ENCODE assay signal across 2 cellular contexts in the genomic region with DNA sequence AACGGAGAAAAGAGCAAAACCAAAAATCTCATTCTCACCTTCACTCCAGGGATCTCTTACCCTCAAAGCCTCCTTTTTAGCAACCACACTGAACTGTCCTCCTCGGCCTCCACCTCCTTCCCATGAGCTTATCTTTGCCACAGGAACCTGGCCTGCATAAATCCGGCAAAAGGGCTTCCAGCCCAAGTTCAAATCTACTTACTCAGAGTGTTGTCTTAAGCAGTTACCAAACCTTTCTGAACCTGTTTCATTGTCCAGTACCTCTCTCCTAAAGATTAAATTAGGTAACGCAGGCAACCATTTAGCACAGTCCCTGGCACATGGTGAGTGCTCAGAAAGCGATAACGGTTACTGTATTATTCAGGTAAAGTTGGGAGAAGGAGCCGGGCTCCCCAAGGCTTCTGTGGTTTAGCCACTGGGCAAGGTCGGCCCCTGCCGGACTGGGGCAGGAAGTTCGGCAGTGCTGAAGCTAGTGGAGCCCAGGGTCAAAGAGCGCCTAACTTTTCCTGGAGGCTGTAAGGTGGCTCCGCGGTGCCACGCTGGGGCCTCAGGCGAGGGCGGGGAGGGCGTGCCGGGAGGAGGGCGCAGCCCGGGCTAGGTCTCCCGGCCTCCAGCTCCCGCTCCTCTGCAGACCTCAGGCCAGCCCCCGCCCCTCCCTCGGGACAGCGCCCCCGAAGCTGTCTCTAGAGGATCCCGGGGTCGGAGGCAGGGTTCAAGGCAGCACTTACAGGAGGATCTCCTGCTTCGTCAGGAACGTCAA.
TF ChIP-seq lines count a peak whose summit lies in the region.

No MANE protein-coding gene starts in this region.

TF ChIP-seq in Ishikawa, 13 proteins besides CTCF, POLR2A, EP300 and RAD21:
- TF ChIP-seq, protein P1, sequence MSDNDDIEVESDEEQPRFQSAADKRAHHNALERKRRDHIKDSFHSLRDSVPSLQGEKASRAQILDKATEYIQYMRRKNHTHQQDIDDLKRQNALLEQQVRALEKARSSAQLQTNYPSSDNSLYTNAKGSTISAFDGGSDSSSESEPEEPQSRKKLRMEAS (IDR thresholded peaks at IDR 0.05): peak; percentile 77
- no peak for TF ChIP-seq CREB1 (IDR thresholded peaks at IDR 0.05; ENCODE audit: low read depth)
- no peak for TF ChIP-seq EGR1 (IDR thresholded peaks at IDR 0.05)
- TF ChIP-seq, protein P2, sequence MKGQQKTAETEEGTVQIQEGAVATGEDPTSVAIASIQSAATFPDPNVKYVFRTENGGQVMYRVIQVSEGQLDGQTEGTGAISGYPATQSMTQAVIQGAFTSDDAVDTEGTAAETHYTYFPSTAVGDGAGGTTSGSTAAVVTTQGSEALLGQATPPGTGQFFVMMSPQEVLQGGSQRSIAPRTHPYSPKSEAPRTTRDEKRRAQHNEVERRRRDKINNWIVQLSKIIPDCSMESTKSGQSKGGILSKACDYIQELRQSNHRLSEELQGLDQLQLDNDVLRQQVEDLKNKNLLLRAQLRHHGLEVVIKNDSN (IDR thresholded peaks at IDR 0.05): no peak

TF ChIP-seq in HepG2, 621 proteins besides CTCF, POLR2A, EP300 and RAD21 (continues in another document):
- no peak for TF ChIP-seq ZNF432 (CRISPR knock-in tag; IDR thresholded peaks at IDR 0.05; ENCODE audit: borderline replicate concordance)
- TF ChIP-seq ZNF772 (CRISPR knock-in tag; IDR thresholded peaks at IDR 0.05): peak; percentile 78; the same call in 1 of the 2 replicates
- TF ChIP-seq SRSF4 (IDR thresholded peaks at IDR 0.05; ENCODE audit: low read depth, low read length, poor library complexity, severe bottlenecking): no peak
- peak; percentile 79 for TF ChIP-seq ZNF501 (CRISPR knock-in tag; IDR thresholded peaks at IDR 0.05)
- peak; percentile 37; the same call in 1 of the 2 replicates for TF ChIP-seq MYC (CRISPR knock-in tag; IDR thresholded peaks at IDR 0.05; ENCODE audit: borderline replicate concordance)
- TF ChIP-seq SALL2 (CRISPR knock-in tag; IDR thresholded peaks at IDR 0.05): no peak
- TF ChIP-seq, protein P3, sequence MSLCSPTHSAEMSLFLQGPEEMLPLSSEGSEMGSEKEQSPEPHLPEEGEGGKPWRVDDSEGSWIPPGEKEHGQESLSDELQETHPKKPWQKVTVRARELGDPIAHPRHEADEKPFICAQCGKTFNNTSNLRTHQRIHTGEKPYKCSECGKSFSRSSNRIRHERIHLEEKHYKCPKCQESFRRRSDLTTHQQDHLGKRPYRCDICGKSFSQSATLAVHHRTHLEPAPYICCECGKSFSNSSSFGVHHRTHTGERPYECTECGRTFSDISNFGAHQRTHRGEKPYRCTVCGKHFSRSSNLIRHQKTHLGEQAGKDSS (CRISPR knock-in tag; IDR thresholded peaks at IDR 0.05; ENCODE audit: borderline replicate concordance, low read depth): no peak; the same call in 1 of the 2 replicates
- TF ChIP-seq BRD4 (CRISPR knock-in tag; IDR thresholded peaks at IDR 0.05): no peak
- TF ChIP-seq HNRNPH1 (optimal IDR thresholded peaks at IDR 0.05; ENCODE audit: low read depth, low read length): no peak
- peak; percentile 76 for TF ChIP-seq TBX2 (CRISPR knock-in tag; IDR thresholded peaks at IDR 0.05; ENCODE audit: borderline replicate concordance)
- TF ChIP-seq ESRRA (CRISPR knock-in tag; IDR thresholded peaks at IDR 0.05; ENCODE audit: low read depth): 0 out of 2 replicates have a peak, but pooled peaks have one; percentile 39
- no peak for TF ChIP-seq MXI1 (IDR thresholded peaks at IDR 0.05; ENCODE audit: borderline replicate concordance, low read depth, low read length)
- TF ChIP-seq FLYWCH1 (CRISPR knock-in tag; IDR thresholded peaks at IDR 0.05): no peak
- 0 out of 2 replicates have a peak, but pooled peaks have one; percentile 21 for TF ChIP-seq ZSCAN25 (CRISPR knock-in tag; IDR thresholded peaks at IDR 0.05)
- TF ChIP-seq ZNF605 (CRISPR knock-in tag; IDR thresholded peaks at IDR 0.05): peak; percentile 83
- no peak for TF ChIP-seq ZNF777 (CRISPR knock-in tag; IDR thresholded peaks at IDR 0.05)
- TF ChIP-seq ZNF430 (CRISPR knock-in tag; IDR thresholded peaks at IDR 0.05): peak; percentile 42; the same call in 1 of the 2 replicates
- peak; percentile 67 for TF ChIP-seq HDAC2 (CRISPR knock-in tag; IDR thresholded peaks at IDR 0.05)
- TF ChIP-seq ZNF547 (CRISPR knock-in tag; IDR thresholded peaks at IDR 0.05): 0 out of 2 replicates have a peak, but pooled peaks have one; percentile 14
- TF ChIP-seq ZNF33A (CRISPR knock-in tag; IDR thresholded peaks at IDR 0.05; ENCODE audit: borderline replicate concordance): no peak
- TF ChIP-seq YEATS4 (CRISPR knock-in tag; IDR thresholded peaks at IDR 0.05; ENCODE audit: borderline replicate concordance): no peak
- no peak for TF ChIP-seq ISX (CRISPR knock-in tag; conservative IDR thresholded peaks at IDR 0.05)
- 0 out of 2 replicates have a peak, but pooled peaks have one; percentile 7 for TF ChIP-seq FOSL2 (CRISPR knock-in tag; IDR thresholded peaks at IDR 0.05)
- no peak for TF ChIP-seq TBP (CRISPR knock-in tag; IDR thresholded peaks at IDR 0.05)
- TF ChIP-seq, protein P4, sequence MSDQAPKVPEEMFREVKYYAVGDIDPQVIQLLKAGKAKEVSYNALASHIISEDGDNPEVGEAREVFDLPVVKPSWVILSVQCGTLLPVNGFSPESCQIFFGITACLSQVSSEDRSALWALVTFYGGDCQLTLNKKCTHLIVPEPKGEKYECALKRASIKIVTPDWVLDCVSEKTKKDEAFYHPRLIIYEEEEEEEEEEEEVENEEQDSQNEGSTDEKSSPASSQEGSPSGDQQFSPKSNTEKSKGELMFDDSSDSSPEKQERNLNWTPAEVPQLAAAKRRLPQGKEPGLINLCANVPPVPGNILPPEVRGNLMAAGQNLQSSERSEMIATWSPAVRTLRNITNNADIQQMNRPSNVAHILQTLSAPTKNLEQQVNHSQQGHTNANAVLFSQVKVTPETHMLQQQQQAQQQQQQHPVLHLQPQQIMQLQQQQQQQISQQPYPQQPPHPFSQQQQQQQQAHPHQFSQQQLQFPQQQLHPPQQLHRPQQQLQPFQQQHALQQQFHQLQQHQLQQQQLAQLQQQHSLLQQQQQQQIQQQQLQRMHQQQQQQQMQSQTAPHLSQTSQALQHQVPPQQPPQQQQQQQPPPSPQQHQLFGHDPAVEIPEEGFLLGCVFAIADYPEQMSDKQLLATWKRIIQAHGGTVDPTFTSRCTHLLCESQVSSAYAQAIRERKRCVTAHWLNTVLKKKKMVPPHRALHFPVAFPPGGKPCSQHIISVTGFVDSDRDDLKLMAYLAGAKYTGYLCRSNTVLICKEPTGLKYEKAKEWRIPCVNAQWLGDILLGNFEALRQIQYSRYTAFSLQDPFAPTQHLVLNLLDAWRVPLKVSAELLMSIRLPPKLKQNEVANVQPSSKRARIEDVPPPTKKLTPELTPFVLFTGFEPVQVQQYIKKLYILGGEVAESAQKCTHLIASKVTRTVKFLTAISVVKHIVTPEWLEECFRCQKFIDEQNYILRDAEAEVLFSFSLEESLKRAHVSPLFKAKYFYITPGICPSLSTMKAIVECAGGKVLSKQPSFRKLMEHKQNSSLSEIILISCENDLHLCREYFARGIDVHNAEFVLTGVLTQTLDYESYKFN (CRISPR knock-in tag; conservative IDR thresholded peaks at IDR 0.05): peak; percentile 55; the same call in 1 of the 2 replicates
- TF ChIP-seq, protein P5, sequence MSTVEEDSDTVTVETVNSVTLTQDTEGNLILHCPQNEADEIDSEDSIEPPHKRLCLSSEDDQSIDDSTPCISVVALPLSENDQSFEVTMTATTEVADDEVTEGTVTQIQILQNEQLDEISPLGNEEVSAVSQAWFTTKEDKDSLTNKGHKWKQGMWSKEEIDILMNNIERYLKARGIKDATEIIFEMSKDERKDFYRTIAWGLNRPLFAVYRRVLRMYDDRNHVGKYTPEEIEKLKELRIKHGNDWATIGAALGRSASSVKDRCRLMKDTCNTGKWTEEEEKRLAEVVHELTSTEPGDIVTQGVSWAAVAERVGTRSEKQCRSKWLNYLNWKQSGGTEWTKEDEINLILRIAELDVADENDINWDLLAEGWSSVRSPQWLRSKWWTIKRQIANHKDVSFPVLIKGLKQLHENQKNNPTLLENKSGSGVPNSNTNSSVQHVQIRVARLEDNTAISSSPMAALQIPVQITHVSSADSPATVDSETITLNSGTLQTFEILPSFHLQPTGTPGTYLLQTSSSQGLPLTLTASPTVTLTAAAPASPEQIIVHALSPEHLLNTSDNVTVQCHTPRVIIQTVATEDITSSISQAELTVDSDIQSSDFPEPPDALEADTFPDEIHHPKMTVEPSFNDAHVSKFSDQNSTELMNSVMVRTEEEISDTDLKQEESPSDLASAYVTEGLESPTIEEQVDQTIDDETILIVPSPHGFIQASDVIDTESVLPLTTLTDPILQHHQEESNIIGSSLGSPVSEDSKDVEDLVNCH (CRISPR knock-in tag; IDR thresholded peaks at IDR 0.05): no peak
- peak; percentile 22; the same call in 1 of the 2 replicates for TF ChIP-seq SP5 (CRISPR knock-in tag; IDR thresholded peaks at IDR 0.05; ENCODE audit: borderline replicate concordance, low read depth)
- TF ChIP-seq, protein P6, sequence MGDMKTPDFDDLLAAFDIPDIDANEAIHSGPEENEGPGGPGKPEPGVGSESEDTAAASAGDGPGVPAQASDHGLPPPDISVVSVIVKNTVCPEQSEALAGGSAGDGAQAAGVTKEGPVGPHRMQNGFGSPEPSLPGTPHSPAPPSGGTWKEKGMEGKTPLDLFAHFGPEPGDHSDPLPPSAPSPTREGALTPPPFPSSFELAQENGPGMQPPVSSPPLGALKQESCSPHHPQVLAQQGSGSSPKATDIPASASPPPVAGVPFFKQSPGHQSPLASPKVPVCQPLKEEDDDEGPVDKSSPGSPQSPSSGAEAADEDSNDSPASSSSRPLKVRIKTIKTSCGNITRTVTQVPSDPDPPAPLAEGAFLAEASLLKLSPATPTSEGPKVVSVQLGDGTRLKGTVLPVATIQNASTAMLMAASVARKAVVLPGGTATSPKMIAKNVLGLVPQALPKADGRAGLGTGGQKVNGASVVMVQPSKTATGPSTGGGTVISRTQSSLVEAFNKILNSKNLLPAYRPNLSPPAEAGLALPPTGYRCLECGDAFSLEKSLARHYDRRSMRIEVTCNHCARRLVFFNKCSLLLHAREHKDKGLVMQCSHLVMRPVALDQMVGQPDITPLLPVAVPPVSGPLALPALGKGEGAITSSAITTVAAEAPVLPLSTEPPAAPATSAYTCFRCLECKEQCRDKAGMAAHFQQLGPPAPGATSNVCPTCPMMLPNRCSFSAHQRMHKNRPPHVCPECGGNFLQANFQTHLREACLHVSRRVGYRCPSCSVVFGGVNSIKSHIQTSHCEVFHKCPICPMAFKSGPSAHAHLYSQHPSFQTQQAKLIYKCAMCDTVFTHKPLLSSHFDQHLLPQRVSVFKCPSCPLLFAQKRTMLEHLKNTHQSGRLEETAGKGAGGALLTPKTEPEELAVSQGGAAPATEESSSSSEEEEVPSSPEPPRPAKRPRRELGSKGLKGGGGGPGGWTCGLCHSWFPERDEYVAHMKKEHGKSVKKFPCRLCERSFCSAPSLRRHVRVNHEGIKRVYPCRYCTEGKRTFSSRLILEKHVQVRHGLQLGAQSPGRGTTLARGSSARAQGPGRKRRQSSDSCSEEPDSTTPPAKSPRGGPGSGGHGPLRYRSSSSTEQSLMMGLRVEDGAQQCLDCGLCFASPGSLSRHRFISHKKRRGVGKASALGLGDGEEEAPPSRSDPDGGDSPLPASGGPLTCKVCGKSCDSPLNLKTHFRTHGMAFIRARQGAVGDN (CRISPR knock-in tag; IDR thresholded peaks at IDR 0.05): peak; percentile 80; the same call in 1 of the 2 replicates
- TF ChIP-seq, protein P7, sequence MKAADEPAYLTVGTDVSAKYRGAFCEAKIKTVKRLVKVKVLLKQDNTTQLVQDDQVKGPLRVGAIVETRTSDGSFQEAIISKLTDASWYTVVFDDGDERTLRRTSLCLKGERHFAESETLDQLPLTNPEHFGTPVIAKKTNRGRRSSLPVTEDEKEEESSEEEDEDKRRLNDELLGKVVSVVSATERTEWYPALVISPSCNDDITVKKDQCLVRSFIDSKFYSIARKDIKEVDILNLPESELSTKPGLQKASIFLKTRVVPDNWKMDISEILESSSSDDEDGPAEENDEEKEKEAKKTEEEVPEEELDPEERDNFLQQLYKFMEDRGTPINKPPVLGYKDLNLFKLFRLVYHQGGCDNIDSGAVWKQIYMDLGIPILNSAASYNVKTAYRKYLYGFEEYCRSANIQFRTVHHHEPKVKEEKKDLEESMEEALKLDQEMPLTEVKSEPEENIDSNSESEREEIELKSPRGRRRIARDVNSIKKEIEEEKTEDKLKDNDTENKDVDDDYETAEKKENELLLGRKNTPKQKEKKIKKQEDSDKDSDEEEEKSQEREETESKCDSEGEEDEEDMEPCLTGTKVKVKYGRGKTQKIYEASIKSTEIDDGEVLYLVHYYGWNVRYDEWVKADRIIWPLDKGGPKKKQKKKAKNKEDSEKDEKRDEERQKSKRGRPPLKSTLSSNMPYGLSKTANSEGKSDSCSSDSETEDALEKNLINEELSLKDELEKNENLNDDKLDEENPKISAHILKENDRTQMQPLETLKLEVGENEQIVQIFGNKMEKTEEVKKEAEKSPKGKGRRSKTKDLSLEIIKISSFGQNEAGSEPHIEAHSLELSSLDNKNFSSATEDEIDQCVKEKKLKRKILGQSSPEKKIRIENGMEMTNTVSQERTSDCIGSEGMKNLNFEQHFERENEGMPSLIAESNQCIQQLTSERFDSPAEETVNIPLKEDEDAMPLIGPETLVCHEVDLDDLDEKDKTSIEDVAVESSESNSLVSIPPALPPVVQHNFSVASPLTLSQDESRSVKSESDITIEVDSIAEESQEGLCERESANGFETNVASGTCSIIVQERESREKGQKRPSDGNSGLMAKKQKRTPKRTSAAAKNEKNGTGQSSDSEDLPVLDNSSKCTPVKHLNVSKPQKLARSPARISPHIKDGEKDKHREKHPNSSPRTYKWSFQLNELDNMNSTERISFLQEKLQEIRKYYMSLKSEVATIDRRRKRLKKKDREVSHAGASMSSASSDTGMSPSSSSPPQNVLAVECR (CRISPR knock-in tag; IDR thresholded peaks at IDR 0.05; ENCODE audit: borderline replicate concordance): no peak
- TF ChIP-seq YY1 (IDR thresholded peaks at IDR 0.05; ENCODE audit: insufficient read depth, insufficient replicate concordance, low read depth, low read length): peak; percentile 37
- TF ChIP-seq, protein P8, sequence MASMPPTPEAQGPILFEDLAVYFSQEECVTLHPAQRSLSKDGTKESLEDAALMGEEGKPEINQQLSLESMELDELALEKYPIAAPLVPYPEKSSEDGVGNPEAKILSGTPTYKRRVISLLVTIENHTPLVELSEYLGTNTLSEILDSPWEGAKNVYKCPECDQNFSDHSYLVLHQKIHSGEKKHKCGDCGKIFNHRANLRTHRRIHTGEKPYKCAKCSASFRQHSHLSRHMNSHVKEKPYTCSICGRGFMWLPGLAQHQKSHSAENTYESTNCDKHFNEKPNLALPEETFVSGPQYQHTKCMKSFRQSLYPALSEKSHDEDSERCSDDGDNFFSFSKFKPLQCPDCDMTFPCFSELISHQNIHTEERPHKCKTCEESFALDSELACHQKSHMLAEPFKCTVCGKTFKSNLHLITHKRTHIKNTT (CRISPR knock-in tag; IDR thresholded peaks at IDR 0.05): no peak
- no peak for TF ChIP-seq HOXA7 (CRISPR knock-in tag; IDR thresholded peaks at IDR 0.05)
- peak; percentile 58; the same call in 1 of the 2 replicates for TF ChIP-seq ZNF790 (CRISPR knock-in tag; IDR thresholded peaks at IDR 0.05; ENCODE audit: borderline replicate concordance)
- no peak for TF ChIP-seq SMARCE1 (IDR thresholded peaks at IDR 0.05; ENCODE audit: borderline replicate concordance)
